Comparison of ENCODE assay signal across 16 cellular contexts in the genomic region with DNA sequence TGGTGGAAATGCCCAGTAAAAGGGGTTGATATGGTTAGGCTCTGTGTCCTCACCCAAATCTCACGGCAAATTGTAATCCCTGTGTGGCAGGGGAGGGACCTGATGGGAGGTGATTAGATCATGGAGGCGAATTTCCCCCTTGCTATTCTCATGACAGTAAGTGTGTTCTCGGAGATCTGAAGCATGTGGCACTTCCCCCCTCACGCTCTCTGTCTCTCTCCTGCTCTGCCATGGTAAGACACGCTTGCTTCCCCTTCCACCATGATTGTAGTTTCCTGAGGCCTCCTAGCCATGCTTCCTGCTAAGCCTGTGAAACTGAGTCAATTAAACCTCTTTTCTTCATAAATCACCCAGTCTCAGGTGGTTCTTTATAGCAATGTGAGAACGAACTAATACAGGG. TPM values are rescaled to one million over a fixed set of nuclear protein-coding genes. Genes with fewer than 3 reads are reported as not detected.
DNase-seq lines count a peak whose midpoint lies in the region; ATAC-seq and TF ChIP-seq lines count a peak whose summit lies in the region.
"Had no signal": no experiment of that assay in that cellular context is flagged by ENCODE, and none has a peak within 500 bp of the region (broad histone marks: within the 10 kb centered on the region; RNA-seq: fewer than 3 reads in every experiment).

No MANE protein-coding gene starts in this region.

- H3K27me3 ChIP-seq in H9 (ENCODE audit: insufficient read depth, low read length) (no peaks in the 10 kb centered on the region), PC-9 (ENCODE audit: insufficient read depth, low read depth) (no peaks in the 10 kb centered on the region), esophagus muscularis mucosa (no peaks in the 10 kb centered on the region), smooth muscle cell (ENCODE audit: low read depth) (no peaks in the 10 kb centered on the region), SK-N-SH (ENCODE audit: insufficient read depth) (no peaks in the 10 kb centered on the region), testis (no peaks in the 10 kb centered on the region)
- H3K27me3 ChIP-seq: cardiac muscle cell had no signal

- no peak overlapping the region for H3K23ac ChIP-seq in H9 (ENCODE audit: insufficient read length, low read depth, low read length)

- no peak overlapping the region for H2BK12ac ChIP-seq in H9 (ENCODE audit: insufficient read length, low read depth, low read length)

- H4K91ac ChIP-seq in H9 (ENCODE audit: insufficient read length, low read depth, low read length): no peak overlapping the region

- no peak for TF ChIP-seq RAD21 in SK-N-SH (IDR thresholded peaks at IDR 0.05; ENCODE audit: low read length)

- H3K79me2 ChIP-seq in H9 (ENCODE audit: insufficient read depth, low read length) (peaks cover 12% of the 10 kb centered on the region; the same call in 1 of the 2 replicates), PC-9 (ENCODE audit: low read depth) (peaks cover 63% of the 10 kb centered on the region), smooth muscle cell (ENCODE audit: low read depth) (peaks cover 64% of the 10 kb centered on the region), SK-N-SH (ENCODE audit: insufficient read depth) (peaks cover 69% of the 10 kb centered on the region)

- WGBS in H9 (ENCODE audit: extremely low coverage, insufficient read length, low lambda C conversion rate): no CpG with 5 or more reads among the region's 6 CpGs
- WGBS in esophagus muscularis mucosa: 69% methylated on average over 6 of the region's 6 CpGs
- WGBS in smooth muscle cell (ENCODE audit: low lambda C conversion rate): 93% methylated on average over 6 of the region's 6 CpGs
- WGBS in SK-N-SH (ENCODE audit: low lambda C conversion rate): 94% methylated on average over 3 of the region's 6 CpGs
- 91 to 95% methylated on average over 6 of the region's 6 CpGs for WGBS in testis, 2 donors

- DNase-seq in H9: no peak
- DNase-seq in PC-9: no peak
- no peak for DNase-seq in esophagus muscularis mucosa (ENCODE audit: extremely low spot score)
- DNase-seq in smooth muscle cell (lab: John Stamatoyannopoulos, UW; ENCODE audit: unreplicated experiment): no peak
- DNase-seq in SK-N-SH: no peak
- DNase-seq in testis: no peak
- DNase-seq in effector CD8-positive, alpha-beta T cell (lab: John Stamatoyannopoulos, UW): no peak
- DNase-seq: activated CD4-positive, alpha-beta T cell treated with anti-CD3 and anti-CD28 coated beads for 4 hours; HCEC 1CT; kidney; SHP77 treated with DMSO at 0.1 percent for 48 hours; stimulated activated CD4-positive, alpha-beta T cell treated with anti-CD3 and anti-CD28 coated beads, Interleukin-4, amount 100 ng/mL, for 1 hour had no signal

- no peak overlapping the region for H2BK15ac ChIP-seq in H9 (ENCODE audit: low read depth, low read length)

- peaks cover 0 to 2% of the 10 kb centered on the region in 2 experiments; a peak in 1 of 5 replicates for H3K9me3 Mint-ChIP-seq in H9
- H3K9me3 Mint-ChIP-seq: stimulated activated naive CD8-positive, alpha-beta T cell treated with anti-CD3 and anti-CD28 coated beads, Interleukin-15, Interleukin-2, amounts not matched to agents 100 ng/mL and 50 ng/mL, for 24 hours had no signal

- POLR2A ChIA-PET in PC-9 (lab: Charles Lee; ENCODE audit: unreplicated experiment): no interaction called here
- POLR2A ChIA-PET in SK-N-SH (lab: Yijun Ruan, JAX): no interaction called here

- ATAC-seq in GM18519 (IDR thresholded peaks at IDR 0.05; ENCODE audit: low FRiP score, unreplicated experiment): no peak

- H3K36me3 Mint-ChIP-seq in H9 (ENCODE audit: insufficient read depth in 1 of 3, low read depth in 3 of 3): peaks cover 0 to 3% (median 0%) of the 10 kb centered on the region in 3 experiments; a peak in 3 of 7 replicates

- H3K9me2 ChIP-seq in PC-9 (ENCODE audit: insufficient read depth) (no peaks in the 10 kb centered on the region), SK-N-SH (no peaks in the 10 kb centered on the region)

- peaks cover 2% of the 10 kb centered on the region for H3K79me1 ChIP-seq in H9 (ENCODE audit: insufficient read depth, low read depth, low read length, poor library complexity, severe bottlenecking)

- H2BK120ac ChIP-seq in H9 (ENCODE audit: low read depth, low read length, poor library complexity, severe bottlenecking): no peak overlapping the region

- H2AFZ ChIP-seq in H9 (ENCODE audit: low read length): no peak overlapping the region
- H2AFZ ChIP-seq in PC-9: no peak overlapping the region
- no peak overlapping the region for H2AFZ ChIP-seq in smooth muscle cell (ENCODE audit: low read depth)
- H2AFZ ChIP-seq in SK-N-SH (ENCODE audit: low read depth): no peak overlapping the region
- H2AFZ ChIP-seq: parathyroid adenoma had no signal

- H3K4me1 ChIP-seq in H9 (ENCODE audit: insufficient read depth, low read length): no peaks in the 10 kb centered on the region; the same call in 1 of the 2 replicates
- H3K4me1 ChIP-seq in PC-9 (replicated peaks; ENCODE audit: insufficient read depth): peaks cover 46% of the 10 kb centered on the region
- peaks cover 47 to 64% (median 61%) of the 10 kb centered on the region in 4 donors for H3K4me1 ChIP-seq in esophagus muscularis mucosa
- H3K4me1 ChIP-seq in smooth muscle cell (ENCODE audit: low read depth): peaks cover 13% of the 10 kb centered on the region
- peaks cover 6 to 7% of the 10 kb centered on the region in 2 experiments; a peak in 2 of 4 replicates for H3K4me1 ChIP-seq in SK-N-SH (ENCODE audit: control insufficient read depth in 1 of 2, insufficient read depth in 2 of 2, low read depth in 1 of 2, low read length in 1 of 2)
- H3K4me1 ChIP-seq in testis: peaks cover 12% of the 10 kb centered on the region
- H3K4me1 ChIP-seq: parathyroid adenoma had no signal

- intact Hi-C loops in PC-9 (cut with micrococcal nuclease; ENCODE audit: unreplicated experiment) (loop anchor here (5.0 kb wide), 1 partner anchor 35 kb away; no protein-coding TSS in a partner anchor), esophagus muscularis mucosa (cut with DNase I) (no loop called here), testis (cut with DNase I; ENCODE audit: low total_unique reads) (loop anchor here (10.0 kb wide), 1 partner anchor 63 kb away; no protein-coding TSS in a partner anchor)

- H3K27ac ChIP-seq in H9 (ENCODE audit: insufficient read length, low read depth, low read length): no peak overlapping the region
- H3K27ac ChIP-seq in PC-9: peak overlapping the region; percentile 80
- peak overlapping the region; percentile 60 to 79 (median 62) for H3K27ac ChIP-seq in esophagus muscularis mucosa (replicated peaks in 1 of 4)
- H3K27ac ChIP-seq in smooth muscle cell (ENCODE audit: low read depth): peak overlapping the region; percentile 76
- H3K27ac ChIP-seq in SK-N-SH (ENCODE audit: low read depth in 2 of 2, low read length in 1 of 2): no peak overlapping the region
- H3K27ac ChIP-seq in testis: no peak overlapping the region

- TF ChIP-seq CTCF in H9 (conservative IDR thresholded peaks at IDR 0.05) (no peak), PC-9 (conservative IDR thresholded peaks at IDR 0.05) (no peak), esophagus muscularis mucosa (IDR thresholded peaks at IDR 0.05) (no peak), smooth muscle cell (IDR thresholded peaks at IDR 0.05; ENCODE audit: borderline replicate concordance, insufficient read depth, poor library complexity, severe bottlenecking) (no peak), SK-N-SH (IDR thresholded peaks at IDR 0.05) (no peak), testis (IDR thresholded peaks at IDR 0.05) (no peak)

- CTCF ChIA-PET in PC-9 (lab: Charles Lee) (no interaction called here), SK-N-SH (lab: Yijun Ruan, JAX) (interaction anchor here (0.8 kb wide), 1 partner anchor 12 kb away, joined by 3 read pairs; no protein-coding TSS in a partner anchor)

- no peak overlapping the region for H2BK5ac ChIP-seq in H9 (ENCODE audit: insufficient read length, low read length)

- H4K8ac ChIP-seq in H9 (replicated peaks; ENCODE audit: insufficient read length, low read depth, low read length): no peak overlapping the region

- peak overlapping the region; percentile 19 for H4K5ac ChIP-seq in H9 (ENCODE audit: insufficient read length, low read depth, low read length)

- no peaks in the 10 kb centered on the region for H3K23me2 ChIP-seq in H9 (ENCODE audit: insufficient read length, low read depth, low read length, poor library complexity, severe bottlenecking)

- H3K4me3 ChIP-seq in PC-9 (no peak overlapping the region), esophagus muscularis mucosa (no peak overlapping the region), smooth muscle cell (no peak overlapping the region), SK-N-SH (ENCODE audit: low read depth in 2 of 2, low read length in 1 of 2) (no peak overlapping the region), testis (no peak overlapping the region)
- H3K4me3 ChIP-seq: cardiac muscle cell had no signal

- H3K27ac Mint-ChIP-seq in H9: 0 out of 7 replicates have a peak overlapping the region, but pooled peaks of 1 of the 3 experiments have one; percentile 15
- H3K27ac Mint-ChIP-seq: stimulated activated naive CD8-positive, alpha-beta T cell treated with anti-CD3 and anti-CD28 coated beads, Interleukin-15, Interleukin-2, amounts not matched to agents 100 ng/mL and 50 ng/mL, for 24 hours had no signal

- H3K4me2 ChIP-seq in H9 (ENCODE audit: insufficient read depth, insufficient read length, low read length): no peak overlapping the region
- peak overlapping the region; percentile 60 for H3K4me2 ChIP-seq in PC-9
- H3K4me2 ChIP-seq in smooth muscle cell: no peak overlapping the region
- no peak overlapping the region for H3K4me2 ChIP-seq in SK-N-SH

- no peak overlapping the region for H3K4ac ChIP-seq in H9 (ENCODE audit: low read depth, low read length)

- peaks cover 39 to 46% of the 10 kb centered on the region in 2 experiments for H3K4me1 Mint-ChIP-seq in H9

- no peak overlapping the region for H2BK20ac ChIP-seq in H9 (ENCODE audit: low read depth, low read length, poor library complexity, severe bottlenecking)

- no peaks in the 10 kb centered on the region for H3K27me3 Mint-ChIP-seq in H9 (ENCODE audit: low read depth)
- H3K27me3 Mint-ChIP-seq: stimulated activated naive CD8-positive, alpha-beta T cell treated with anti-CD3 and anti-CD28 coated beads, Interleukin-15, Interleukin-2, amounts not matched to agents 100 ng/mL and 50 ng/mL, for 24 hours had no signal

- H3K4me3 Mint-ChIP-seq in H9: no peak overlapping the region
- H3K4me3 Mint-ChIP-seq: stimulated activated naive CD8-positive, alpha-beta T cell treated with anti-CD3 and anti-CD28 coated beads, Interleukin-15, Interleukin-2, amounts not matched to agents 100 ng/mL and 50 ng/mL, for 24 hours had no signal

- no peak overlapping the region for H3K56ac ChIP-seq in H9 (ENCODE audit: insufficient read length, low read depth, low read length)

- no peak overlapping the region for H3T11ph ChIP-seq in H9 (ENCODE audit: low read length)

- no TSS peak for BruUV-seq in PC-9 (replicated peaks; lab: Mats Ljungman, UMichigan)

- H4K20me1 ChIP-seq in H9 (ENCODE audit: control insufficient read depth, insufficient read depth, insufficient read length) (peaks cover 2% of the 10 kb centered on the region), PC-9 (ENCODE audit: insufficient read depth) (peaks cover 33% of the 10 kb centered on the region), smooth muscle cell (ENCODE audit: low read depth) (peaks cover 75% of the 10 kb centered on the region), SK-N-SH (ENCODE audit: insufficient read depth) (peaks cover 59% of the 10 kb centered on the region)

- H3K9me3 ChIP-seq in H9 (ENCODE audit: control insufficient read depth, low read depth, low read length) (no peaks in the 10 kb centered on the region), PC-9 (ENCODE audit: insufficient read depth, low read depth) (no peaks in the 10 kb centered on the region), esophagus muscularis mucosa (no peaks in the 10 kb centered on the region), smooth muscle cell (replicated peaks; ENCODE audit: low read depth) (no peaks in the 10 kb centered on the region), SK-N-SH (no peaks in the 10 kb centered on the region), testis (no peaks in the 10 kb centered on the region)

- no peak for TF ChIP-seq EP300 in esophagus muscularis mucosa (IDR thresholded peaks at IDR 0.05)
- TF ChIP-seq EP300 in SK-N-SH (IDR thresholded peaks at IDR 0.05; ENCODE audit: borderline replicate concordance in 1 of 2, low read depth in 1 of 2, low read length in 1 of 2): no peak

- no peak overlapping the region for H2AK5ac ChIP-seq in H9 (ENCODE audit: insufficient read length, low read length)

- no peak overlapping the region for H3K18ac ChIP-seq in H9 (ENCODE audit: insufficient read length, low read depth, low read length)

- no peak for TF ChIP-seq POLR2A in esophagus muscularis mucosa (IDR thresholded peaks at IDR 0.05; ENCODE audit: low read depth)
- TF ChIP-seq POLR2A in testis (IDR thresholded peaks at IDR 0.05): no peak

- H3K36me3 ChIP-seq in PC-9 (ENCODE audit: low read depth) (no peaks in the 10 kb centered on the region), esophagus muscularis mucosa (no peaks in the 10 kb centered on the region), smooth muscle cell (ENCODE audit: low read depth) (no peaks in the 10 kb centered on the region), SK-N-SH (replicated peaks in 1 of 2; ENCODE audit: control insufficient read depth in 1 of 2, insufficient read depth in 2 of 2, low read length in 1 of 2) (no peaks in the 10 kb centered on the region), testis (ENCODE audit: low read depth, missing control alignments) (no peaks in the 10 kb centered on the region)
- H3K36me3 ChIP-seq: cardiac muscle cell had no signal

- H3K9ac ChIP-seq in H9 (ENCODE audit: extremely low read depth, insufficient read length, low read length) (no peak overlapping the region), smooth muscle cell (ENCODE audit: low read depth) (peak overlapping the region; percentile 15), SK-N-SH (no peak overlapping the region)
- H3K9ac ChIP-seq: parathyroid adenoma had no signal

- peaks cover 43% of the 10 kb centered on the region for H3F3A ChIP-seq in PC-9 (ENCODE audit: insufficient read depth, low read depth)
- peaks cover 7% of the 10 kb centered on the region for H3F3A ChIP-seq in smooth muscle cell (ENCODE audit: low read depth)
- no peaks in the 10 kb centered on the region for H3F3A ChIP-seq in SK-N-SH (replicated peaks; ENCODE audit: insufficient read depth)

- no peak overlapping the region for H3K14ac ChIP-seq in H9 (ENCODE audit: insufficient read depth, low read length)

RNA-seq across cellular contexts. Expression of gene PACSIN2, which starts 37.4 kb away (rescaled TPM):
- total RNA-seq in H9 (2021) (62.3 and 63.9 TPM in 2 replicates), PC-9 (2021) (102 and 103 TPM in 2 replicates), esophagus muscularis mucosa (100 to 1,000 TPM in 3 of 4 donors, 10 to 100 TPM in 1; 91.1 to 147 (median 116) TPM), smooth muscle cell (26.3 and 34.7 TPM in 2 replicates), testis (10 to 100 TPM; 43.6 to 45.6 TPM)
- polyA plus RNA-seq in smooth muscle cell (41.1 and 53.9 TPM in 2 replicates), SK-N-SH (2012; rRNA removed) (60.5 and 63.1 TPM in 2 replicates), testis (ENCODE audit: insufficient read depth, low read depth, low replicate concordance) (43.5 TPM)
- polyA plus RNA-seq in SK-N-SH (2012; cell fraction: cytosol; rRNA removed): 42.5 and 51.5 TPM in 2 replicates
- polyA plus RNA-seq in SK-N-SH (2012; cell fraction: nucleus; rRNA removed): 53.0 and 54.4 TPM in 2 replicates

Comparison
In these comparisons a context has a peak if more than half of its experiments do, and no peak if none do; other contexts are left out.
1. H3K27ac ChIP-seq: peak in PC-9 (single experiment), esophagus muscularis mucosa (4 of 4) and smooth muscle cell (single experiment); none in H9 (single experiment), SK-N-SH (0 of 2) and testis (0 of 2).